ENCODE assay signal across 9 cellular contexts in the genomic region with DNA sequence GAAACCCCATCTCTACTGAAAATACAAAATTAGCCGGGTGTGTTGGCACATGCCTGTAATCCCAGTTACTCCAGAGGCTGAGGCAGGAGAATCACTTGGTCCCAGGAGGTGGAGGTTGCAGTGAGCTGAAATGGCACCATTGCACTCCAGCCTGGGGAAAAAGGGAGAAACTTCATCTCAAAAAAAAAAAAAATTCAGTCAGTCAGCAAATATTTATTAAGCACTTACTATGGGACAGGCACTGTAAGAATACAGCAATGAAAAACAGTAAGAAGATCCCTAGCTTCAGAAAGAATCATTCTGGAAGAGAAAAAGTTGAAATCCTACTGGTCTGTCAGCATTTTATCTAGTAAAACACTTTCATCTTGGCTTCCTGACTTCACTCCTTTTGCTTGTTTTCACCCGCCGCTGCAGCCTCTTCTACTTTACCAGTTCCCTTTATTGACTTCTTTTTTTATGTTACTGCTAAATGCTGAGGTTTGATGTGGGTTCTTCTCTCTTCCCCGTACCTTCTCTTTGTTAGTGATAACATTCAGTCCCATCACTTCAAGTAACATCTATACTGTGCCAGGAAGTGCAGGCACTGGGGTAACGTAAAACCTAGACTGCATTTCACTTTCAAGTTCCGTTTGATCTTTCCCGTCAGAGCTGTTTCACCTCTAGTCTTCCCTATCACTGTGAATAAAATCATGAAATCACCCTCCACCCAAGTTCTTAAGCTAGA.
A peak's percentile ranks its signal among the peaks of the same experiment; 100 is the strongest.
DNase-seq lines count a peak whose midpoint lies in the region; ATAC-seq lines count a peak whose summit lies in the region.
"Had no signal": no experiment of that assay in that cellular context is flagged by ENCODE, and none has a peak within 500 bp of the region (broad histone marks: within the 10 kb centered on the region; RNA-seq: fewer than 3 reads in every experiment).

No MANE protein-coding gene starts in this region.

- peak; percentile 95 for ATAC-seq in HG03175 (IDR thresholded peaks at IDR 0.05; ENCODE audit: unreplicated experiment)

- DNase-seq in SIG-M5 treated with dmso at 0.1 percent for 504 hours (lab: John Stamatoyannopoulos, UW; ENCODE audit: unreplicated experiment) (peak; percentile 8), SIG-M5 (lab: John Stamatoyannopoulos, UW) (no peak), inferior parietal cortex (ENCODE audit: extremely low spot score) (no peak), UCSD-AML1 (lab: John Stamatoyannopoulos, UW; ENCODE audit: unreplicated experiment) (no peak), DMS114 treated with DMSO at 0.1 percent for 48 hours (lab: John Stamatoyannopoulos, UW; ENCODE audit: unreplicated experiment) (no peak)
- DNase-seq in activated CD4-positive, alpha-beta T cell treated with anti-CD3 and anti-CD28 coated beads for 4 hours, result peak; percentile 33 to 44
- DNase-seq in stimulated activated CD4-positive, alpha-beta T cell treated with anti-CD3 and anti-CD28 coated beads, Interleukin-1b, Interleukin-23, amount 100 ng/mL, for 48 hours, result peak; percentile 43
- DNase-seq: left cardiac atrium had no signal

Comparison
In these comparisons a context has a peak if more than half of its experiments do, and no peak if none do; other contexts are left out.
1. DNase-seq: peak in SIG-M5 treated with dmso at 0.1 percent for 504 hours (single experiment), activated CD4-positive, alpha-beta T cell treated with anti-CD3 and anti-CD28 coated beads for 4 hours (2 of 2) and stimulated activated CD4-positive, alpha-beta T cell treated with anti-CD3 and anti-CD28 coated beads, Interleukin-1b, Interleukin-23, amount 100 ng/mL, for 48 hours (single experiment); none in SIG-M5 (single experiment), inferior parietal cortex (single experiment), UCSD-AML1 (single experiment) and DMS114 treated with DMSO at 0.1 percent for 48 hours (single experiment).